ENCODE assay signal across 21 cellular contexts in genomic region chr7:16295558-16295957, GRCh38.
"Had no signal": no experiment of that assay in that cellular context is flagged by ENCODE, and none has a peak within 500 bp of the region (broad histone marks: within the 10 kb centered on the region; RNA-seq: fewer than 3 reads in every experiment).

No MANE protein-coding gene starts in this region.

- H3K9me3 ChIP-seq: gastroesophageal sphincter, heart right ventricle, pancreas, tibial artery had no signal

- H3K4me3 ChIP-seq: gastroesophageal sphincter, heart right ventricle, lung, neural progenitor cell, pancreas, tibial artery had no signal

- ATAC-seq: activated CD8-positive, alpha-beta T cell treated with anti-CD3 and anti-CD28 coated beads, Interleukin-2, amount 10 ng/mL, durations not matched to agents 7 days and 5 days; activated naive CD4-positive, alpha-beta T cell treated with anti-CD3 and anti-CD28 coated beads, Interleukin-2, amount 50 U/mL, for 72 hours; activated T-cell treated with anti-CD3 and anti-CD28 coated beads, Interleukin-2, amount 50 U/mL, for 72 hours; gastroesophageal sphincter; heart right ventricle; left colon; pancreas; stimulated activated memory B cell treated with anti-CD40 and anti-IgM and Interleukin-4, amounts not matched to agents 10 μg/mL and 1 μg/mL and 100 μg/mL, for 72 hours had no signal

- H3K27me3 ChIP-seq: gastroesophageal sphincter, heart right ventricle, neural progenitor cell, pancreas, tibial artery had no signal

- DNase-seq: activated B cell treated with CpG ODN at 0.5 μM for 24 hours; activated CD4-positive, alpha-beta T cell treated with anti-CD3 and anti-CD28 coated beads, Interleukin-2, amount 10 ng/mL, durations not matched to agents 24 days and 14 days; activated CD8-positive, alpha-beta memory T cell treated with anti-CD3 and anti-CD28 coated beads, Interleukin-2, amount 50 U/mL, for 4 hours; activated CD8-positive, alpha-beta T cell treated with anti-CD3 and anti-CD28 coated beads, Interleukin-2, amount 10 ng/mL, durations not matched to agents 7 days and 5 days; activated gamma-delta T cell; activated T-cell treated with anti-CD3 and anti-CD28 coated beads, Interleukin-2, amount 50 U/mL, for 72 hours; amygdala; effector memory CD4-positive, alpha-beta T cell; heart right ventricle; left colon; midbrain; pancreas; stimulated activated CD4-positive, alpha-beta T cell treated with anti-CD3 and anti-CD28 coated beads, Interleukin-12 subunit alpha, Interleukin-12 subunit beta, amount 100 ng/mL, for 4 hours; stimulated activated CD4-positive, alpha-beta T cell treated with anti-CD3 and anti-CD28 coated beads, Interleukin-2, amount 100 ng/mL, for 24 hours; T-helper 2 cell; tibial artery had no signal

- H3K27ac ChIP-seq: gastroesophageal sphincter, heart right ventricle, neural progenitor cell, pancreas, tibial artery had no signal

- H3K9ac ChIP-seq: neural progenitor cell had no signal

- H3K36me3 ChIP-seq: gastroesophageal sphincter, heart right ventricle, neural progenitor cell, pancreas, tibial artery had no signal

- H3K4me1 ChIP-seq: gastroesophageal sphincter, neural progenitor cell had no signal

- H2AFZ ChIP-seq: neural progenitor cell had no signal

- H3K4me2 ChIP-seq: neural progenitor cell had no signal
